ENCODE assay signal across 18 cellular contexts in the genomic region with DNA sequence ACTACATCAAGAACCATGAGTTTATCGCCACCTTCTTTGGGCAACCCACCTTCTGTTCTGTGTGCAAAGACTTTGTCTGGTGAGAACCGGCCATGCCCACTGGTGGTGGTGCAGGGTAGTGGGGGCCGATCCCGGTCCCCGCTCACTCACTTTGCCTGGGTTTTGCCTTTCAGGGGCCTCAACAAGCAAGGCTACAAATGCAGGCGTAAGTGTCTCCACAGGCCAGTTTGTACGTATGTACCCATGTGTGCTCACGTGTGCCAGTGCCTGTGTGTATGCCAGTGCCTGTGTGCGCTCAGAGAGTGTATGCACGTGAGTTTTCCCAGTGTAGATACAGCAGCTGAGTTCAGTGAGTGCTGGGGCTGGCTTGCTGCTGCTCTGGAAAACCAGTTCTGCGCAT.
"Had no signal": no experiment of that assay in that cellular context is flagged by ENCODE, and none has a peak within 500 bp of the region (broad histone marks: within the 10 kb centered on the region; RNA-seq: fewer than 3 reads in every experiment).

No MANE protein-coding gene starts in this region.

- H3K4me2 ChIP-seq: hepatocyte had no signal

- H3K36me3 ChIP-seq: cardiac muscle cell had no signal

- H3K27ac Mint-ChIP-seq: activated naive CD4-positive, alpha-beta T cell treated with anti-CD3 and anti-CD28 coated beads, Interleukin-2, amount 10 ng/mL, durations not matched to agents 7 days and 5 days; activated T-helper 17 cell treated with anti-CD3 and anti-CD28 coated beads, Interleukin-2, amount 50 U/mL, for 72 hours; naive thymus-derived CD4-positive, alpha-beta T cell had no signal

- H3K27ac ChIP-seq: cardiac muscle cell, esophagus muscularis mucosa, hepatocyte, right atrium auricular region had no signal

- H3K9me3 ChIP-seq: esophagus muscularis mucosa, right atrium auricular region had no signal

- DNase-seq: activated CD4-positive, alpha-beta T cell treated with anti-CD3 and anti-CD28 coated beads for 1 hour; activated CD4-positive, alpha-beta T cell treated with anti-CD3 and anti-CD28 coated beads, Interleukin-2, amount 50 U/mL, for 4 hours; activated naive CD4-positive, alpha-beta T cell treated with anti-CD3 and anti-CD28 coated beads, Interleukin-2, amount 10 ng/mL, durations not matched to agents 7 days and 5 days; mammary epithelial cell; naive thymus-derived CD4-positive, alpha-beta T cell; posterior cingulate gyrus; stimulated activated CD4-positive, alpha-beta T cell treated with anti-CD3 and anti-CD28 coated beads, Interleukin-4, amount 100 ng/mL, for 24 hours; stimulated activated CD8-positive, alpha-beta memory T cell treated with anti-CD3 and anti-CD28 coated beads, Interleukin-4, amount 100 ng/mL, for 48 hours; stimulated activated naive CD8-positive, alpha-beta T cell treated with anti-CD3 and anti-CD28 coated beads, Interleukin-15, Interleukin-2, amounts not matched to agents 100 U/mL and 50 U/mL, for 24 hours; trophoblast cell had no signal

- H3K27me3 ChIP-seq: esophagus muscularis mucosa, hepatocyte, right atrium auricular region had no signal

- H3K4me3 Mint-ChIP-seq: activated naive CD4-positive, alpha-beta T cell treated with anti-CD3 and anti-CD28 coated beads, Interleukin-2, amount 10 ng/mL, durations not matched to agents 7 days and 5 days; activated T-helper 17 cell treated with anti-CD3 and anti-CD28 coated beads, Interleukin-2, amount 50 U/mL, for 72 hours; naive thymus-derived CD4-positive, alpha-beta T cell had no signal

- H3K4me3 ChIP-seq: cardiac muscle cell, esophagus muscularis mucosa, hepatocyte, right atrium auricular region, skin epidermis had no signal

- H3K9me3 Mint-ChIP-seq: activated naive CD4-positive, alpha-beta T cell treated with anti-CD3 and anti-CD28 coated beads, Interleukin-2, amount 10 ng/mL, durations not matched to agents 7 days and 5 days; activated T-helper 17 cell treated with anti-CD3 and anti-CD28 coated beads, Interleukin-2, amount 50 U/mL, for 72 hours; naive thymus-derived CD4-positive, alpha-beta T cell had no signal

- ATAC-seq: activated T-helper 17 cell treated with anti-CD3 and anti-CD28 coated beads, Interleukin-2, amount 50 U/mL, for 72 hours had no signal

- H3K79me2 ChIP-seq: hepatocyte had no signal

- FAIRE-seq: astrocyte, keratinocyte had no signal

- H3K4me1 ChIP-seq: esophagus muscularis mucosa, right atrium auricular region had no signal

- H3K27me3 Mint-ChIP-seq: activated naive CD4-positive, alpha-beta T cell treated with anti-CD3 and anti-CD28 coated beads, Interleukin-2, amount 10 ng/mL, durations not matched to agents 7 days and 5 days; activated T-helper 17 cell treated with anti-CD3 and anti-CD28 coated beads, Interleukin-2, amount 50 U/mL, for 72 hours; naive thymus-derived CD4-positive, alpha-beta T cell had no signal

- H3K4me1 Mint-ChIP-seq: activated T-helper 17 cell treated with anti-CD3 and anti-CD28 coated beads, Interleukin-2, amount 50 U/mL, for 72 hours had no signal

- H2AFZ ChIP-seq: hepatocyte had no signal
